Comparison of ENCODE assay signal across 8 cellular contexts in the genomic region with DNA sequence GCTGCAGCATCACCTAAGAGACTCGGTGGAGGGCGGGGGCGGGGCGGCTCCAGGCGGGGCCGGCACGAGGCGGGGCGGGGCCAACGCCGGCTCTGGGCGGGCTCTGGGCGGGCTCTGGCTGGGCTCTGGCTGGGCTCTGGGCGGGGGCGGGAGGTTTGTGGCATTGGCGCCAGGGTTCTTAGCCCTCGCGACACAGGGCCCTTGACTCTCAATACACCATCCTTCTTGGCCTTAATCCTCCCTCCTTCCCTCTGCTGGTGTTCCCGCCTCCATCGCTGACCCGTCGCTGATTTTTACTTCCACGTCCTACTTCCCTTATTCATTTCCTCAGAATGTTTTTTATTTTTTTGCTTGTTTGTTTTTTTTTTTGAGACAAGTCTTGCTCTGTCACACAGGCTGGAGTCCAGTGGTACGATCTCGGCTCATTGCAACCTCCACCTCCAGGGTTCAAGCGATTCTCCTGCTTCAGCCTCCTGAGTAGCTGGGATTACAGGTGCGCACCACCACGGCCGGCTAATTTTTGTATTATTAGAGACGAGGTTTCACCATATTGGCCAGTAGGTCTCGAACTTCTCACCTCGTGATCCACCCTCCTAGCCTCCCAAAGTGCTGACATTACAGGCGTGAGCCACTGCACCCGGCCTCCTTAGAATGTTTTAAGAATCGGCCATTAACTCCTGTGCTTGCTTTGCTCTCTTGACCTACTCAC. TPM values are rescaled to one million over a fixed set of nuclear protein-coding genes. Genes with fewer than 3 reads are reported as not detected.
DNase-seq lines count a peak whose midpoint lies in the region; ATAC-seq and TF ChIP-seq lines count a peak whose summit lies in the region.

A gene with protein sequence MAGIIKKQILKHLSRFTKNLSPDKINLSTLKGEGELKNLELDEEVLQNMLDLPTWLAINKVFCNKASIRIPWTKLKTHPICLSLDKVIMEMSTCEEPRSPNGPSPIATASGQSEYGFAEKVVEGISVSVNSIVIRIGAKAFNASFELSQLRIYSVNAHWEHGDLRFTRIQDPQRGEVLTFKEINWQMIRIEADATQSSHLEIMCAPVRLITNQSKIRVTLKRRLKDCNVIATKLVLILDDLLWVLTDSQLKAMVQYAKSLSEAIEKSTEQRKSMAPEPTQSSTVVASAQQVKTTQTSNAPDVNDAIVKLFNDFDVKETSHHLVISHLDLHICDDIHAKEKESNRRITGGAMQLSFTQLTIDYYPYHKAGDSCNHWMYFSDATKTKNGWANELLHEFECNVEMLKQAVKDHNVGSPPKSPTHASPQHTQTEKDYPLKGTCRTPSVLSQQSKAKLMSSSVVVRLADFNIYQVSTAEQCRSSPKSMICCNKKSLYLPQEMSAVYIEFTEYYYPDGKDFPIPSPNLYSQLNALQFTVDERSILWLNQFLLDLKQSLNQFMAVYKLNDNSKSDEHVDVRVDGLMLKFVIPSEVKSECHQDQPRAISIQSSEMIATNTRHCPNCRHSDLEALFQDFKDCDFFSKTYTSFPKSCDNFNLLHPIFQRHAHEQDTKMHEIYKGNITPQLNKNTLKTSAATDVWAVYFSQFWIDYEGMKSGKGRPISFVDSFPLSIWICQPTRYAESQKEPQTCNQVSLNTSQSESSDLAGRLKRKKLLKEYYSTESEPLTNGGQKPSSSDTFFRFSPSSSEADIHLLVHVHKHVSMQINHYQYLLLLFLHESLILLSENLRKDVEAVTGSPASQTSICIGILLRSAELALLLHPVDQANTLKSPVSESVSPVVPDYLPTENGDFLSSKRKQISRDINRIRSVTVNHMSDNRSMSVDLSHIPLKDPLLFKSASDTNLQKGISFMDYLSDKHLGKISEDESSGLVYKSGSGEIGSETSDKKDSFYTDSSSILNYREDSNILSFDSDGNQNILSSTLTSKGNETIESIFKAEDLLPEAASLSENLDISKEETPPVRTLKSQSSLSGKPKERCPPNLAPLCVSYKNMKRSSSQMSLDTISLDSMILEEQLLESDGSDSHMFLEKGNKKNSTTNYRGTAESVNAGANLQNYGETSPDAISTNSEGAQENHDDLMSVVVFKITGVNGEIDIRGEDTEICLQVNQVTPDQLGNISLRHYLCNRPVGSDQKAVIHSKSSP (N-terminal part only) (minus strand): TSS at position 24 of the 709 bp plus-strand sequence. CDS start 239 bp downstream, outside the sequence.

- peak within 1 kb of the TSS; percentile 80 for H4K91ac ChIP-seq in IMR-90 (ENCODE audit: insufficient read depth, low read depth, low read length)

- H3K27ac ChIP-seq in IMR-90 (ENCODE audit: insufficient read depth, low read length) (peak within 1 kb of the TSS; percentile 93), OCI-LY7 (ENCODE audit: low read depth, low read length, poor library complexity, severe bottlenecking) (peak within 1 kb of the TSS; percentile 64)

- no peaks in the 10 kb centered on the region for H3K9me2 ChIP-seq in OCI-LY7 (ENCODE audit: insufficient read depth, low read length)

- peak within 1 kb of the TSS; percentile 95 for H2AFZ ChIP-seq in IMR-90 (replicated peaks; ENCODE audit: low read length, poor library complexity)
- H2AFZ ChIP-seq in OCI-LY7 (ENCODE audit: low read length), result peak within 1 kb of the TSS; percentile 94

- H2BK5ac ChIP-seq in IMR-90 (ENCODE audit: low read depth, low read length, poor library complexity, severe bottlenecking), result peak within 1 kb of the TSS; percentile 86

- H3K79me2 ChIP-seq in OCI-LY7 (ENCODE audit: insufficient read depth, low read depth, low read length), result peaks cover 41% of the 10 kb centered on the region

- H4K5ac ChIP-seq in IMR-90 (ENCODE audit: low read depth, low read length), result peak within 1 kb of the TSS; percentile 63

- H2BK120ac ChIP-seq in IMR-90 (ENCODE audit: low read depth, low read length), result peak within 1 kb of the TSS; percentile 79

- H3K9ac ChIP-seq in IMR-90 (ENCODE audit: low read depth, low read length), result peak within 1 kb of the TSS; percentile 90

- peaks cover 7% of the 10 kb centered on the region for H3K4me1 ChIP-seq in IMR-90 (ENCODE audit: control insufficient read depth, insufficient read depth, low read length)
- H3K4me1 ChIP-seq in OCI-LY7 (ENCODE audit: insufficient read depth, low read length, poor library complexity, severe bottlenecking), result peaks cover 35% of the 10 kb centered on the region
- H3K4me1 ChIP-seq in mucosa of descending colon (ENCODE audit: low read depth), result peaks cover 10% of the 10 kb centered on the region

- dilution Hi-C loops in IMR-90 (cut with HindIII; ENCODE audit: low sequenced_read_pairs, unreplicated experiment), result no loop called here

- peak within 1 kb of the TSS; percentile 38 for H2AK5ac ChIP-seq in IMR-90 (ENCODE audit: low read depth, low read length)

- whole genome bisulfite sequencing in IMR-90 (ENCODE audit: extremely low coverage in 2 of 2, insufficient read length in 1 of 2), 2 experiments, result 0% methylated on average over 7 of the region's 35 CpGs; no CpG with 5 or more reads in 1 of the 2 experiments

- H3K27me3 ChIP-seq in IMR-90 (ENCODE audit: control insufficient read depth, insufficient read depth, low read length), result no peaks in the 10 kb centered on the region

- peak within 1 kb of the TSS; percentile 68 for H2AK9ac ChIP-seq in IMR-90 (replicated peaks; ENCODE audit: low read depth, low read length, poor library complexity)

- POLR2A ChIA-PET in IMR-90 (lab: Charles Lee; ENCODE audit: unreplicated experiment), result no interaction called here
- POLR2A ChIA-PET in OCI-LY7 (lab: Charles Lee), result interaction anchor here (0.7 kb wide), 1 partner anchor 194 kb away, joined by 3 read pairs; no protein-coding TSS in a partner anchor

- H3K18ac ChIP-seq in IMR-90 (ENCODE audit: low read depth, low read length), result peak within 1 kb of the TSS; percentile 78

- H3K4me3 ChIP-seq in IMR-90 (ENCODE audit: insufficient read depth, low read depth, low read length) (peak within 1 kb of the TSS; percentile 91), OCI-LY7 (ENCODE audit: low read depth, low read length, poor library complexity, severe bottlenecking) (peak within 1 kb of the TSS; percentile 82), epithelial cell of esophagus (ENCODE audit: low read length) (peak within 1 kb of the TSS; percentile 58), mucosa of descending colon (peak within 1 kb of the TSS; percentile 58)

- no peak for TF ChIP-seq RAD21 in IMR-90 (IDR thresholded peaks at IDR 0.05; ENCODE audit: low read length)

- H3K36me3 ChIP-seq in IMR-90 (ENCODE audit: control insufficient read depth, insufficient read depth, low read length) (no peaks in the 10 kb centered on the region), OCI-LY7 (ENCODE audit: insufficient read depth, low read length) (no peaks in the 10 kb centered on the region), mucosa of descending colon (ENCODE audit: low read depth) (no peaks in the 10 kb centered on the region)

- H3K4me2 ChIP-seq in IMR-90 (ENCODE audit: low read depth, low read length) (peak within 1 kb of the TSS; percentile 93), OCI-LY7 (ENCODE audit: low read length) (peak within 1 kb of the TSS; percentile 71)

- ATAC-seq in GM21529 (IDR thresholded peaks at IDR 0.05; ENCODE audit: unreplicated experiment) (peak; percentile 71), IMR-90 (ENCODE audit: low read depth) (peak; percentile 97), mucosa of descending colon (peak; percentile 98)

- 0 out of 2 replicates have a peak, but pooled peaks cover 2% of the 10 kb centered on the region for H3K9me3 ChIP-seq in IMR-90 (ENCODE audit: control insufficient read depth, insufficient read depth, low read length)
- H3K9me3 ChIP-seq in OCI-LY7 (ENCODE audit: low read length), result no peaks in the 10 kb centered on the region
- H3K9me3 ChIP-seq in mucosa of descending colon, result no peaks in the 10 kb centered on the region

- BruUV-seq in IMR-90 (replicated peaks; lab: Mats Ljungman, UMichigan) (no TSS peak), OCI-LY7 (replicated peaks; lab: Mats Ljungman, UMichigan) (no TSS peak)

- intact Hi-C loops in IMR-90 (cut with micrococcal nuclease) (loop anchor here (5.0 kb wide), 1 partner anchor 59 kb away; a partner anchor contains a TSS), OCI-LY7 (cut with micrococcal nuclease; ENCODE audit: unreplicated experiment) (loop anchor here (1.0 to 2.0 kb wide), 2 partner anchors 57 to 124 kb away; a partner anchor contains a TSS), mucosa of descending colon (cut with DNase I, micrococcal nuclease) (no loop called here)

- peak; percentile 97 for DNase-seq in D341Med (ENCODE audit: low spot score)
- DNase-seq in IMR-90, result peak; percentile 55
- peak; percentile 87 for DNase-seq in OCI-LY7 (ENCODE audit: low spot score)
- DNase-seq in activated T-cell treated with anti-CD3 and anti-CD28 coated beads for 24 hours (ENCODE audit: low read depth), result peak; percentile 91
- peak; percentile 84 for DNase-seq in epithelial cell of esophagus (ENCODE audit: low read depth)
- DNase-seq in mucosa of descending colon, result peak; percentile 93 to 96 (median 95)
- DNase-seq in stimulated activated CD8-positive, alpha-beta memory T cell treated with anti-CD3 and anti-CD28 coated beads, Interleukin-4, amount 100 ng/mL, for 1 hour (ENCODE audit: low read depth in 2 of 2, low spot score in 1 of 2), result peak; percentile 74 to 86

- peak within 1 kb of the TSS; percentile 71 for H3K4ac ChIP-seq in IMR-90 (ENCODE audit: low read depth, low read length)

- H4K20me1 ChIP-seq in IMR-90 (ENCODE audit: insufficient read depth, low read length) (peaks cover 12% of the 10 kb centered on the region), OCI-LY7 (ENCODE audit: insufficient read depth, low read length) (peaks cover 17% of the 10 kb centered on the region; the same call in 1 of the 2 replicates)

- H2BK20ac ChIP-seq in IMR-90 (ENCODE audit: low read depth, low read length), result peak within 1 kb of the TSS; percentile 61; the same call in 1 of the 2 replicates

- peaks cover 3% of the 10 kb centered on the region; the same call in 1 of the 2 replicates for H3K9me1 ChIP-seq in IMR-90 (ENCODE audit: insufficient read depth, low read length)

- peak within 1 kb of the TSS; percentile 73 for H3K14ac ChIP-seq in IMR-90 (replicated peaks; ENCODE audit: low read depth, low read length)

- H2BK15ac ChIP-seq in IMR-90 (ENCODE audit: low read depth, low read length), result peak within 1 kb of the TSS; percentile 49; the same call in 1 of the 3 replicates

- CTCF ChIA-PET in IMR-90 (lab: Yijun Ruan, JAX), result no interaction called here
- CTCF ChIA-PET in OCI-LY7 (lab: Charles Lee; ENCODE audit: unreplicated experiment), result no interaction called here

- TF ChIP-seq POLR2A in IMR-90 (IDR thresholded peaks at IDR 0.05; ENCODE audit: low read depth, low read length), result no peak

- H4K8ac ChIP-seq in IMR-90 (ENCODE audit: low read depth in 2 of 2, low read length in 2 of 2), result peak within 1 kb of the TSS; percentile 1 to 87; a peak in 3 of 4 replicates

- TF ChIP-seq CTCF in IMR-90 (conservative IDR thresholded peaks at IDR 0.05; ENCODE audit: low read depth, low read length), result no peak
- TF ChIP-seq CTCF in OCI-LY7 (conservative IDR thresholded peaks at IDR 0.05; ENCODE audit: low read length), result no peak
- TF ChIP-seq CTCF in epithelial cell of esophagus (IDR thresholded peaks at IDR 0.05; ENCODE audit: insufficient read depth, low read depth, low read length, missing control alignments), result no peak
- no peak for TF ChIP-seq CTCF in mucosa of descending colon (IDR thresholded peaks at IDR 0.05)

- in situ Hi-C loops in IMR-90 (cut with MboI; ENCODE audit: low sequenced_read_pairs), result no loop called here

- H3K56ac ChIP-seq in IMR-90 (ENCODE audit: extremely low read depth, insufficient read depth, low read length), result peak within 1 kb of the TSS; percentile 77

- peak within 1 kb of the TSS; percentile 92 for H3K23ac ChIP-seq in IMR-90 (ENCODE audit: low read depth, low read length)

- H3K79me1 ChIP-seq in IMR-90 (ENCODE audit: low read depth in 1 of 2, low read length in 2 of 2), result peaks cover 7 to 24% of the 10 kb centered on the region in 2 experiments

RNA-seq across cellular contexts. Expression of the gene that starts here (rescaled TPM):
- total RNA-seq in IMR-90 (2012; rRNA removed) (38.7 and 44.7 TPM in 2 replicates), OCI-LY7 (2022) (20.2 and 23.2 TPM in 2 replicates), mucosa of descending colon (10 to 100 TPM; 20.6 to 29.7 (median 25.0) TPM)
- polyA plus RNA-seq in IMR-90 (2012; rRNA removed), result 8.9 and 10.6 TPM in 2 replicates
- 1.4 and 1.6 TPM in 2 replicates for polyA plus RNA-seq in IMR-90 (2012; cell fraction: cytosol; rRNA removed)
- 0.51 and 4.5 TPM in 2 replicates for polyA plus RNA-seq in IMR-90 (2012; cell fraction: nucleus; rRNA removed; ENCODE audit: low replicate concordance)
- total RNA-seq in OCI-LY7 (2014; rRNA removed; shearing (Covaris generic)), result 11.6 and 18.9 TPM in 2 replicates

Comparison
In these comparisons a context has a peak if more than half of its experiments do, and no peak if none do; other contexts are left out.
1. Peak in every context shown above with its lines: DNase-seq, ATAC-seq, H3K4me3 ChIP-seq and H3K27ac ChIP-seq.
2. intact Hi-C loops: an anchor here in IMR-90 (5.0 kb wide) and OCI-LY7 (1.0 to 2.0 kb wide); none called in mucosa of descending colon.